ENCODE assay signal across 9 cellular contexts in genomic region chr14:61460853-61461611, GRCh38.
DNase-seq lines count a peak whose midpoint lies in the region; ATAC-seq and TF ChIP-seq lines count a peak whose summit lies in the region.
"Had no signal": no experiment of that assay in that cellular context is flagged by ENCODE, and none has a peak within 500 bp of the region (broad histone marks: within the 10 kb centered on the region; RNA-seq: fewer than 3 reads in every experiment).

No MANE protein-coding gene starts in this region.

- H3K36me3 Mint-ChIP-seq in T-helper 17 cell (ENCODE audit: low read depth) (peaks cover 28% of the 10 kb centered on the region), Calu3 (ENCODE audit: insufficient read depth, unreplicated experiment) (peaks cover 5% of the 10 kb centered on the region)

- TF ChIP-seq CTCF in Calu3 (IDR thresholded peaks at IDR 0.05; ENCODE audit: unreplicated experiment), result no peak

- no peaks in the 10 kb centered on the region for H3K27me3 ChIP-seq in effector memory CD4-positive, alpha-beta T cell (replicated peaks; ENCODE audit: control insufficient read depth, insufficient read depth, low read length, poor library complexity, severe bottlenecking)
- H3K27me3 ChIP-seq in thymus (ENCODE audit: control insufficient read depth, insufficient read depth), result no peaks in the 10 kb centered on the region

- peak; percentile 78 for ATAC-seq in T-helper 17 cell

- peak; percentile 53 for DNase-seq in stimulated activated CD4-positive, alpha-beta T cell treated with anti-CD3 and anti-CD28 coated beads, Interleukin-15, amount 100 ng/mL, for 24 hours
- no peak for DNase-seq in stimulated activated CD4-positive, alpha-beta T cell treated with anti-CD3 and anti-CD28 coated beads, Interleukin-12 subunit alpha, Interleukin-12 subunit beta, amount 100 ng/mL, for 4 hours
- DNase-seq in T-helper 17 cell, result peak in 1 of 3 donors; percentile 28
- peak in 2 of 3 donors; percentile 32 to 47 for DNase-seq in effector memory CD4-positive, alpha-beta T cell
- DNase-seq in D341Med (ENCODE audit: low spot score), result no peak
- DNase-seq in Calu3, result no peak
- no peak for DNase-seq in mucosa of gallbladder (ENCODE audit: low spot score)

- 88% methylated on average over 14 of the region's 14 CpGs for WGBS in thymus

- peaks cover 73% of the 10 kb centered on the region for H3K36me3 ChIP-seq in effector memory CD4-positive, alpha-beta T cell (ENCODE audit: control insufficient read depth, insufficient read depth, low read length)
- H3K36me3 ChIP-seq in thymus (ENCODE audit: control insufficient read depth, insufficient read depth), result peaks cover 25% of the 10 kb centered on the region

- H3K27ac Mint-ChIP-seq in T-helper 17 cell, result peak overlapping the region; percentile 95
- no peak overlapping the region for H3K27ac Mint-ChIP-seq in Calu3 (ENCODE audit: unreplicated experiment)

- peak overlapping the region; percentile 31 for H3K4me3 Mint-ChIP-seq in T-helper 17 cell
- no peak overlapping the region for H3K4me3 Mint-ChIP-seq in Calu3 (ENCODE audit: low read depth, unreplicated experiment)
- H3K4me3 Mint-ChIP-seq: nephron had no signal

- CTCF ChIA-PET in Calu3 (lab: Charles Lee), result interaction anchor here (0.6 to 2.0 kb wide), 4 partner anchors 17 to 377 kb away, joined by 3 to 7 read pairs (median 4); no protein-coding TSS in a partner anchor

- no peak overlapping the region for H3K4me3 ChIP-seq in effector memory CD4-positive, alpha-beta T cell (ENCODE audit: insufficient read depth, low read depth, low read length, poor library complexity, severe bottlenecking)
- no peak overlapping the region for H3K4me3 ChIP-seq in thymus (ENCODE audit: low read length)

- intact Hi-C loops in Calu3 (cut with micrococcal nuclease; ENCODE audit: unreplicated experiment), result loop anchor here (2.0 to 5.0 kb wide), 3 partner anchors 270 to 661 kb away; no protein-coding TSS in a partner anchor

- no TSS peak for BruUV-seq in Calu3 (replicated peaks; lab: Mats Ljungman, UMichigan)

- H3K9me3 Mint-ChIP-seq in Calu3 (ENCODE audit: low read depth, unreplicated experiment), result peaks cover 2% of the 10 kb centered on the region

- H3K9me3 ChIP-seq in T-helper 17 cell (ENCODE audit: control insufficient read depth, low read length, poor library complexity, severe bottlenecking) (no peaks in the 10 kb centered on the region), thymus (ENCODE audit: control insufficient read depth) (no peaks in the 10 kb centered on the region)
- no peaks in the 10 kb centered on the region for H3K9me3 ChIP-seq in effector memory CD4-positive, alpha-beta T cell (ENCODE audit: control insufficient read depth, low read length)

- H3K27ac ChIP-seq in effector memory CD4-positive, alpha-beta T cell (ENCODE audit: insufficient read depth, low read length, poor library complexity, severe bottlenecking), result peak overlapping the region; percentile 43
- peak overlapping the region; percentile 22 for H3K27ac ChIP-seq in thymus (ENCODE audit: low read depth)

- peaks cover 18% of the 10 kb centered on the region for H3K4me1 ChIP-seq in effector memory CD4-positive, alpha-beta T cell (ENCODE audit: control insufficient read depth, insufficient read depth, low read length, poor library complexity, severe bottlenecking)
- no peaks in the 10 kb centered on the region for H3K4me1 ChIP-seq in thymus (ENCODE audit: control insufficient read depth, insufficient read depth, low read length)

- H3K4me1 Mint-ChIP-seq in T-helper 17 cell, result peaks cover 45% of the 10 kb centered on the region
- H3K4me1 Mint-ChIP-seq in Calu3 (ENCODE audit: low read depth, unreplicated experiment), result peaks cover 20% of the 10 kb centered on the region

- H3K27me3 Mint-ChIP-seq in T-helper 17 cell, result no peaks in the 10 kb centered on the region
- no peaks in the 10 kb centered on the region for H3K27me3 Mint-ChIP-seq in Calu3 (ENCODE audit: unreplicated experiment)

Comparison
In these comparisons a context has a peak if more than half of its experiments do, and no peak if none do; other contexts are left out.
1. DNase-seq: peak in stimulated activated CD4-positive, alpha-beta T cell treated with anti-CD3 and anti-CD28 coated beads, Interleukin-15, amount 100 ng/mL, for 24 hours (single experiment) and effector memory CD4-positive, alpha-beta T cell (2 of 3); none in stimulated activated CD4-positive, alpha-beta T cell treated with anti-CD3 and anti-CD28 coated beads, Interleukin-12 subunit alpha, Interleukin-12 subunit beta, amount 100 ng/mL, for 4 hours (single experiment), D341Med (single experiment), Calu3 (single experiment) and mucosa of gallbladder (single experiment).